8 cellular contexts compared by ENCODE assay signal in genomic region chr14:24307575-24308341, GRCh38. TPM values are rescaled to one million over a fixed set of nuclear protein-coding genes. Genes with fewer than 3 reads are reported as not detected.
A peak's percentile ranks its signal among the peaks of the same experiment; 100 is the strongest.
DNase-seq lines count a peak whose midpoint lies in the region; ATAC-seq, FAIRE-seq and TF ChIP-seq lines count a peak whose summit lies in the region.

Gene CIDEB, minus strand, starts transcription at chr14:24307977. Its CDS starts 119 bp downstream, at chr14:24307858.

- H3K27me3 ChIP-seq in WERI-Rb-1 (ENCODE audit: insufficient read depth, low read depth, severe bottlenecking), result no peaks in the 10 kb centered on the region

- TF ChIP-seq CTCF in GM12872 (IDR thresholded peaks at IDR 0.05; ENCODE audit: insufficient read depth, low read depth, low read length), result peak; percentile 96
- peak; percentile 80 for TF ChIP-seq CTCF in WERI-Rb-1 (IDR thresholded peaks at IDR 0.05; ENCODE audit: low read depth, low read length)
- TF ChIP-seq CTCF in cardiac fibroblast (IDR thresholded peaks at IDR 0.05; ENCODE audit: low read depth, low read length), result peak; percentile 98
- TF ChIP-seq CTCF in kidney (IDR thresholded peaks at IDR 0.05; ENCODE audit: borderline replicate concordance, extremely low read depth, insufficient read depth), result peak; percentile 91

- DNase-seq in NCI-H146 (lab: John Stamatoyannopoulos, UW) (peak; percentile 30), WERI-Rb-1 (peak; percentile 59), cardiac fibroblast (ENCODE audit: low read depth in 2 of 2) (peak; percentile 67 to 68), kidney (no peak)
- peak; percentile 54 for DNase-seq in stimulated activated CD4-positive, alpha-beta T cell treated with anti-CD3 and anti-CD28 coated beads, Interleukin-4, amount 100 ng/mL, for 1 hour

- H3K4me1 ChIP-seq in kidney (ENCODE audit: control insufficient read depth in 1 of 2, insufficient read depth in 1 of 2, low read depth in 1 of 2, low read length in 2 of 2), result peaks cover 28 to 33% of the 10 kb centered on the region in 2 donors

- intact Hi-C loops in kidney (cut with DNase I), result loop anchor here (10.0 kb wide), 1 partner anchor 53 kb away; no protein-coding TSS in a partner anchor

- H3K36me3 ChIP-seq in WERI-Rb-1 (peaks cover 46% of the 10 kb centered on the region), kidney (ENCODE audit: control insufficient read depth in 1 of 2, insufficient read depth in 2 of 2, low read length in 2 of 2) (peaks cover 26 to 42% of the 10 kb centered on the region in 2 donors)

- H3K4me3 ChIP-seq in WERI-Rb-1 (ENCODE audit: low read depth, low read length) (no peak within 1 kb of the TSS), cardiac fibroblast (replicated peaks in 1 of 2; ENCODE audit: low read depth in 2 of 2, low read length in 2 of 2) (no peak within 1 kb of the TSS), kidney (ENCODE audit: low read length in 2 of 2) (peak within 1 kb of the TSS; percentile 57 to 60)

- ATAC-seq in HG03439 (IDR thresholded peaks at IDR 0.05; ENCODE audit: unreplicated experiment), result no peak

- H3K9me3 ChIP-seq in WERI-Rb-1 (ENCODE audit: severe bottlenecking) (no peaks in the 10 kb centered on the region), kidney (ENCODE audit: control insufficient read depth in 1 of 2, low read length in 2 of 2) (no peaks in the 10 kb centered on the region)

- H3K27ac ChIP-seq in WERI-Rb-1, result no peak within 1 kb of the TSS
- peak within 1 kb of the TSS; percentile 71 to 79 for H3K27ac ChIP-seq in kidney (ENCODE audit: low read depth in 2 of 2, low read length in 2 of 2)

- peak within 1 kb of the TSS; percentile 41 to 60 for H3K9ac ChIP-seq in kidney (ENCODE audit: low read length in 2 of 2)

- FAIRE-seq in A204.1 (lab: Jason Lieb, UNC) (peak; percentile 19), kidney (lab: Jason Lieb, UNC) (no peak)

RNA-seq across cellular contexts. Expression of gene CIDEB, which starts in this region (rescaled TPM):
- total RNA-seq in kidney, result 22.4 TPM
- polyA plus RNA-seq in kidney (ENCODE audit: insufficient read depth, low read depth, low replicate concordance), result 49.7 TPM

Comparison
In these comparisons a context has a peak if more than half of its experiments do, and no peak if none do; other contexts are left out.
1. H3K4me3 ChIP-seq: peak in kidney (2 of 2); none in WERI-Rb-1 (single experiment) and cardiac fibroblast (0 of 2).
2. Peak in every context shown above with its lines, with median percentiles within 50 percentile points of each other: CTCF ChIP-seq.